ENCODE assay signal across 10 cellular contexts in genomic region chr10:17673517-17674051, GRCh38. TPM values are rescaled to one million over a fixed set of nuclear protein-coding genes. Genes with fewer than 3 reads are reported as not detected.
DNase-seq lines count a peak whose midpoint lies in the region; ATAC-seq and TF ChIP-seq lines count a peak whose summit lies in the region.
"Had no signal": no experiment of that assay in that cellular context is flagged by ENCODE, and none has a peak within 500 bp of the region (broad histone marks: within the 10 kb centered on the region; RNA-seq: fewer than 3 reads in every experiment).

No MANE protein-coding gene starts in this region.

- in situ Hi-C loops in IMR-90 (cut with MboI; ENCODE audit: low sequenced_read_pairs) (no loop called here), brain microvascular endothelial cell (cut with HindIII; ENCODE audit: low pct_ligation_motif_present, low sequenced_read_pairs) (no loop called here)

- TF ChIP-seq CTCF in IMR-90 (conservative IDR thresholded peaks at IDR 0.05; ENCODE audit: low read depth, low read length) = no peak
- no peak for TF ChIP-seq CTCF in brain microvascular endothelial cell (IDR thresholded peaks at IDR 0.05; ENCODE audit: low read depth, low read length, missing control alignments)
- TF ChIP-seq CTCF in mesothelial cell of epicardium (IDR thresholded peaks at IDR 0.05; ENCODE audit: unreplicated experiment) = no peak

- H3K4me3 Mint-ChIP-seq in mesothelial cell of epicardium = no peak overlapping the region
- H3K4me3 Mint-ChIP-seq: brain had no signal

- H3K18ac ChIP-seq in IMR-90 (ENCODE audit: low read depth, low read length) = peak overlapping the region; percentile 86

- peak overlapping the region; percentile 66 for H4K5ac ChIP-seq in IMR-90 (ENCODE audit: low read depth, low read length)

- peak overlapping the region; percentile 81 for H2AK5ac ChIP-seq in IMR-90 (ENCODE audit: low read depth, low read length)

- peak overlapping the region; percentile 52 for H3K9ac ChIP-seq in IMR-90 (ENCODE audit: low read depth, low read length)

- peak; percentile 41 for DNase-seq in CD1c-positive myeloid dendritic cell (ENCODE audit: extremely low spot score)
- DNase-seq in IMR-90 = peak; percentile 95
- peak; percentile 93 for DNase-seq in brain microvascular endothelial cell
- DNase-seq in mesothelial cell of epicardium (ENCODE audit: low spot score in 2 of 2, unreplicated experiment in 2 of 2) = no peak
- no peak for DNase-seq in NCI-H526 (lab: John Stamatoyannopoulos, UW)
- DNase-seq: NCI-H2081 treated with DMSO at 0.1 percent for 48 hours had no signal

- dilution Hi-C loops in IMR-90 (cut with HindIII; ENCODE audit: low sequenced_read_pairs, unreplicated experiment) = no loop called here

- 0% methylated on average over 2 of the region's 4 CpGs; no CpG with 5 or more reads in 1 of the 2 experiments for WGBS in IMR-90 (ENCODE audit: extremely low coverage in 2 of 2, insufficient read length in 1 of 2), 2 experiments

- ATAC-seq in IMR-90 (ENCODE audit: low read depth) (peak; percentile 97), HG03432 (IDR thresholded peaks at IDR 0.05; ENCODE audit: unreplicated experiment) (no peak), GM18868 (IDR thresholded peaks at IDR 0.05; ENCODE audit: unreplicated experiment) (no peak), HG03108 (IDR thresholded peaks at IDR 0.05; ENCODE audit: unreplicated experiment) (no peak)

- H3K36me3 Mint-ChIP-seq in mesothelial cell of epicardium = peaks cover under 1% of the 10 kb centered on the region

- H3K36me3 ChIP-seq in IMR-90 (ENCODE audit: control insufficient read depth, insufficient read depth, low read length) (no peaks in the 10 kb centered on the region), brain microvascular endothelial cell (replicated peaks) (no peaks in the 10 kb centered on the region)

- peak overlapping the region; percentile 95 for H3K23ac ChIP-seq in IMR-90 (ENCODE audit: low read depth, low read length)

- H3K9me3 ChIP-seq in IMR-90 (ENCODE audit: control insufficient read depth, insufficient read depth, low read length) = no peaks in the 10 kb centered on the region

- no peaks in the 10 kb centered on the region for H3K27me3 Mint-ChIP-seq in mesothelial cell of epicardium (ENCODE audit: low read depth)
- H3K27me3 Mint-ChIP-seq: brain had no signal

- TF ChIP-seq RAD21 in IMR-90 (IDR thresholded peaks at IDR 0.05; ENCODE audit: low read length) = peak; percentile 17; the same call in 1 of the 2 replicates

- peak overlapping the region; percentile 62 for H3K4me2 ChIP-seq in IMR-90 (ENCODE audit: low read depth, low read length)

- H2BK20ac ChIP-seq in IMR-90 (ENCODE audit: low read depth, low read length) = peak overlapping the region; percentile 94

- H4K20me1 ChIP-seq in IMR-90 (ENCODE audit: insufficient read depth, low read length) = peaks cover 4% of the 10 kb centered on the region; the same call in 1 of the 2 replicates

- H3K79me1 ChIP-seq in IMR-90 (ENCODE audit: low read depth in 1 of 2, low read length in 2 of 2) = peaks cover 17 to 66% of the 10 kb centered on the region in 2 experiments

- intact Hi-C loops in IMR-90 (cut with micrococcal nuclease) = loop anchor here (2.0 kb wide), 1 partner anchor 57 kb away; the partner anchor contains the start of gene HACD1

- peak overlapping the region; percentile 88 for H3K14ac ChIP-seq in IMR-90 (replicated peaks; ENCODE audit: low read depth, low read length)

- peak overlapping the region; percentile 35 for H3K27ac Mint-ChIP-seq in mesothelial cell of epicardium

- peak overlapping the region; percentile 92 for H3K27ac ChIP-seq in IMR-90 (ENCODE audit: insufficient read depth, low read length)
- peak overlapping the region; percentile 54 for H3K27ac ChIP-seq in brain microvascular endothelial cell

- H3K4me3 ChIP-seq in IMR-90 (ENCODE audit: insufficient read depth, low read depth, low read length) = no peak overlapping the region
- H3K4me3 ChIP-seq in brain microvascular endothelial cell (ENCODE audit: low read depth, low read length) = no peak overlapping the region

- peak overlapping the region; percentile 55 for H2AK9ac ChIP-seq in IMR-90 (replicated peaks; ENCODE audit: low read depth, low read length, poor library complexity)

- peak overlapping the region; percentile 8 to 75; a peak in 2 of 4 replicates for H4K8ac ChIP-seq in IMR-90 (ENCODE audit: low read depth in 2 of 2, low read length in 2 of 2)

- H2AFZ ChIP-seq in IMR-90 (replicated peaks; ENCODE audit: low read length, poor library complexity) = peak overlapping the region; percentile 68

- CTCF ChIA-PET in IMR-90 (lab: Yijun Ruan, JAX) = interaction anchor here (1.0 to 1.1 kb wide), 2 partner anchors 28 to 32 kb away, joined by 3 read pairs; no protein-coding TSS in a partner anchor

- peak overlapping the region; percentile 95 for H2BK5ac ChIP-seq in IMR-90 (ENCODE audit: low read depth, low read length, poor library complexity, severe bottlenecking)

- H3K9me1 ChIP-seq in IMR-90 (ENCODE audit: insufficient read depth, low read length) = peaks cover 8% of the 10 kb centered on the region

- H3K4me1 ChIP-seq in IMR-90 (ENCODE audit: control insufficient read depth, insufficient read depth, low read length) = peaks cover 20% of the 10 kb centered on the region

- H3K27me3 ChIP-seq in IMR-90 (ENCODE audit: control insufficient read depth, insufficient read depth, low read length) (no peaks in the 10 kb centered on the region), brain microvascular endothelial cell (replicated peaks) (no peaks in the 10 kb centered on the region)

- TF ChIP-seq POLR2A in IMR-90 (IDR thresholded peaks at IDR 0.05; ENCODE audit: low read depth, low read length) = no peak

- H3K4ac ChIP-seq in IMR-90 (ENCODE audit: low read depth, low read length) = peak overlapping the region; percentile 94

- peak overlapping the region; percentile 71 for H4K91ac ChIP-seq in IMR-90 (ENCODE audit: insufficient read depth, low read depth, low read length)

- H3K9me3 Mint-ChIP-seq in mesothelial cell of epicardium = no peaks in the 10 kb centered on the region

- peak overlapping the region; percentile 95 for H2BK120ac ChIP-seq in IMR-90 (ENCODE audit: low read depth, low read length)

- H3K4me1 Mint-ChIP-seq in mesothelial cell of epicardium = peaks cover 38% of the 10 kb centered on the region

- H2BK15ac ChIP-seq in IMR-90 (ENCODE audit: low read depth, low read length) = peak overlapping the region; percentile 56; the same call in 2 of the 3 replicates

- H3K56ac ChIP-seq in IMR-90 (ENCODE audit: extremely low read depth, insufficient read depth, low read length) = peak overlapping the region; percentile 72

- BruUV-seq in IMR-90 (replicated peaks; lab: Mats Ljungman, UMichigan) = no TSS peak

- POLR2A ChIA-PET in IMR-90 (lab: Charles Lee; ENCODE audit: unreplicated experiment) = interaction anchor here (0.7 kb wide), 1 partner anchor 12 kb away, joined by 3 read pairs; no protein-coding TSS in a partner anchor

TF ChIP-seq in IMR-90, 13 proteins besides CTCF, POLR2A, EP300 and RAD21:
- TF ChIP-seq MXI1 (IDR thresholded peaks at IDR 0.05; ENCODE audit: borderline replicate concordance, low read depth, low read length) = no peak
- peak; percentile 89 for TF ChIP-seq MAZ (IDR thresholded peaks at IDR 0.05; ENCODE audit: borderline replicate concordance, low read depth, low read length)
- peak; percentile 60 for TF ChIP-seq FOS (IDR thresholded peaks at IDR 0.05; ENCODE audit: low read depth, low read length)
- TF ChIP-seq CHD1 (IDR thresholded peaks at IDR 0.05; ENCODE audit: low read depth, low read length) = no peak
- TF ChIP-seq USF2 (IDR thresholded peaks at IDR 0.05; ENCODE audit: low read depth, low read length) = 0 out of 2 replicates have a peak, but pooled peaks have one; percentile 6
- no peak for TF ChIP-seq ELK1 (IDR thresholded peaks at IDR 0.05; ENCODE audit: borderline replicate concordance, low read depth, low read length)
- TF ChIP-seq SMC3 (IDR thresholded peaks at IDR 0.05; ENCODE audit: low read depth, low read length) = no peak
- TF ChIP-seq MAFK (IDR thresholded peaks at IDR 0.05; ENCODE audit: low read depth, low read length) = no peak
- TF ChIP-seq BHLHE40 (IDR thresholded peaks at IDR 0.05; ENCODE audit: low read depth, low read length) = peak; percentile 12; the same call in 1 of the 2 replicates
- peak; percentile 46; the same call in 1 of the 2 replicates for TF ChIP-seq CEBPB (IDR thresholded peaks at IDR 0.05; ENCODE audit: low read depth, low read length)
- TF ChIP-seq RCOR1 (IDR thresholded peaks at IDR 0.05; ENCODE audit: insufficient replicate concordance, low read length) = peak; percentile 60
- TF ChIP-seq RFX5 (IDR thresholded peaks at IDR 0.05; ENCODE audit: low read depth, low read length) = no peak
- peak; percentile 7; the same call in 1 of the 2 replicates for TF ChIP-seq NFE2L2 (IDR thresholded peaks at IDR 0.05; ENCODE audit: low read depth, low read length)
TF ChIP-seq in IMR-90: peak in this region for 7.

RNA-seq across cellular contexts. Expression of gene STAM, which starts 29.6 kb away (rescaled TPM):
- total RNA-seq in IMR-90 (2012; rRNA removed) (22.9 and 31.9 TPM in 2 replicates), mesothelial cell of epicardium (27.6 to 31.3 TPM (median 30.4 TPM) in 3 replicates)
- polyA plus RNA-seq in IMR-90 (2012; rRNA removed) = 23.3 and 24.6 TPM in 2 replicates
- 9.1 and 9.3 TPM in 2 replicates for polyA plus RNA-seq in IMR-90 (2012; cell fraction: cytosol; rRNA removed)
- 10.0 and 25.1 TPM in 2 replicates for polyA plus RNA-seq in IMR-90 (2012; cell fraction: nucleus; rRNA removed; ENCODE audit: low replicate concordance)

RNA-seq across cellular contexts. Expression of gene HACD1, which starts 56.4 kb away (rescaled TPM):
- total RNA-seq in IMR-90 (2012; rRNA removed) (10.0 and 23.6 TPM in 2 replicates), mesothelial cell of epicardium (10.9 to 14.7 TPM (median 13.6 TPM) in 3 replicates)
- 17.8 and 24.9 TPM in 2 replicates for polyA plus RNA-seq in IMR-90 (2012; rRNA removed)
- 10.3 and 14.4 TPM in 2 replicates for polyA plus RNA-seq in IMR-90 (2012; cell fraction: cytosol; rRNA removed)
- polyA plus RNA-seq in IMR-90 (2012; cell fraction: nucleus; rRNA removed; ENCODE audit: low replicate concordance) = 7.9 and 16.2 TPM in 2 replicates

Comparison
In these comparisons a context has a peak if more than half of its experiments do, and no peak if none do; other contexts are left out.
1. DNase-seq: peak in CD1c-positive myeloid dendritic cell (single experiment), IMR-90 (single experiment) and brain microvascular endothelial cell (single experiment); none in mesothelial cell of epicardium (0 of 2) and NCI-H526 (0 of 2).